41 cellular contexts compared by ENCODE assay signal in genomic region chr3:1692428-1692827, GRCh38.
"Had no signal": no experiment of that assay in that cellular context is flagged by ENCODE, and none has a peak within 500 bp of the region (broad histone marks: within the 10 kb centered on the region; RNA-seq: fewer than 3 reads in every experiment).

No MANE protein-coding gene starts in this region.

- H3K9me3 ChIP-seq: adrenal gland, ascending aorta, body of pancreas had no signal

- H3K4me1 Mint-ChIP-seq: activated naive CD4-positive, alpha-beta T cell treated with anti-CD3 and anti-CD28 coated beads, Interleukin-2, amount 10 ng/mL, durations not matched to agents 7 days and 5 days; activated naive CD4-positive, alpha-beta T cell treated with anti-CD3 and anti-CD28 coated beads, Interleukin-2, amount 50 U/mL, for 24 hours; activated naive CD8-positive, alpha-beta T cell treated with anti-CD3 and anti-CD28 coated beads for 36 hours; activated naive CD8-positive, alpha-beta T cell treated with anti-CD3 and anti-CD28 coated beads, Interleukin-2, amount 10 ng/mL, durations not matched to agents 7 days and 5 days; activated naive CD8-positive, alpha-beta T cell treated with anti-CD3 and anti-CD28 coated beads, Interleukin-2, amount 50 U/mL, for 24 hours; activated T-helper 17 cell treated with anti-CD3 and anti-CD28 coated beads, Interleukin-2, amount 50 U/mL, for 72 hours; brain; central memory CD8-positive, alpha-beta T cell had no signal

- H3K36me3 Mint-ChIP-seq: activated naive CD4-positive, alpha-beta T cell treated with anti-CD3 and anti-CD28 coated beads, Interleukin-2, amount 10 ng/mL, durations not matched to agents 7 days and 5 days; activated naive CD4-positive, alpha-beta T cell treated with anti-CD3 and anti-CD28 coated beads, Interleukin-2, amount 50 U/mL, for 24 hours; activated naive CD4-positive, alpha-beta T cell treated with anti-CD3 and anti-CD28 coated beads, Interleukin-2, amount 50 U/mL, for 72 hours; activated naive CD8-positive, alpha-beta T cell; activated naive CD8-positive, alpha-beta T cell treated with anti-CD3 and anti-CD28 coated beads for 36 hours; activated naive CD8-positive, alpha-beta T cell treated with anti-CD3 and anti-CD28 coated beads, Interleukin-2, amount 10 ng/mL, durations not matched to agents 7 days and 5 days; brain had no signal

- H3K9me3 Mint-ChIP-seq: activated naive CD4-positive, alpha-beta T cell treated with anti-CD3 and anti-CD28 coated beads, Interleukin-2, amount 10 ng/mL, durations not matched to agents 7 days and 5 days; activated T-helper 1 cell treated with anti-CD3 and anti-CD28 coated beads, Interleukin-12 subunit alpha, Interleukin-12 subunit beta, Interleukin-2, Interleukin-4 antibody, amounts not matched to agents 30 ng/mL and 10 ng/mL and 1 ng/mL, durations not matched to agents 14 hours and 24 hours and 36 hours had no signal

- DNase-seq: activated effector memory CD4-positive, alpha-beta T cell treated with anti-CD3 and anti-CD28 coated beads, Interleukin-2, amount 50 U/mL, for 16 hours; activated effector memory CD4-positive, alpha-beta T cell treated with Interleukin-2 at 50 U/mL for 16 hours; activated gamma-delta T cell; activated gamma-delta T cell treated with Interleukin-2 at 50 U/mL for 16 hours; activated naive CD4-positive, alpha-beta T cell; activated naive CD4-positive, alpha-beta T cell treated with anti-CD3 and anti-CD28 coated beads for 36 hours; activated naive CD4-positive, alpha-beta T cell treated with anti-CD3 and anti-CD28 coated beads, Interleukin-2, amount 10 ng/mL, durations not matched to agents 7 days and 5 days; activated naive CD4-positive, alpha-beta T cell treated with anti-CD3 and anti-CD28 coated beads, Interleukin-2, amount 50 U/mL, for 16 hours; activated naive CD4-positive, alpha-beta T cell treated with Interleukin-2 at 50 U/mL for 16 hours; activated naive CD8-positive, alpha-beta T cell treated with anti-CD3 and anti-CD28 coated beads for 36 hours; activated naive CD8-positive, alpha-beta T cell treated with anti-CD3 and anti-CD28 coated beads, Interleukin-2, amount 10 ng/mL, durations not matched to agents 7 days and 5 days; activated naive CD8-positive, alpha-beta T cell treated with anti-CD3 and anti-CD28 coated beads, Interleukin-2, amount 50 U/mL, for 24 hours; activated T-cell treated with anti-CD3 and anti-CD28 coated beads for 4 hours; activated T-cell treated with anti-CD3 and anti-CD28 coated beads, Interleukin-2, amount 50 U/mL, for 1 hour; activated T-cell treated with anti-CD3 and anti-CD28 coated beads, Interleukin-2, amount 50 U/mL, for 24 hours; activated T-cell treated with anti-CD3 and anti-CD28 coated beads, Interleukin-2, amount 50 U/mL, for 4 hours; activated T-cell treated with anti-CD3 and anti-CD28 coated beads, Interleukin-2, amount 50 U/mL, for 48 hours; activated T-cell treated with anti-CD3 and anti-CD28 coated beads, Interleukin-2, amount 50 U/mL, for 72 hours; adrenal gland; amniotic stem cell; amygdala; anterior cingulate cortex; aorta; body of pancreas; brain microvascular endothelial cell; caudate nucleus; central memory CD4-positive, alpha-beta T cell; cerebellar nuclear complex had no signal

- H3K4me3 ChIP-seq: adrenal gland, ascending aorta, body of pancreas, breast epithelium, cardiac muscle cell had no signal

- FAIRE-seq: astrocyte, bronchial epithelial cell had no signal

- H3K4me3 Mint-ChIP-seq: activated naive CD4-positive, alpha-beta T cell treated with anti-CD3 and anti-CD28 coated beads for 36 hours; activated naive CD4-positive, alpha-beta T cell treated with anti-CD3 and anti-CD28 coated beads, Interleukin-2, amount 10 ng/mL, durations not matched to agents 7 days and 5 days; activated naive CD4-positive, alpha-beta T cell treated with anti-CD3 and anti-CD28 coated beads, Interleukin-2, amount 50 U/mL, for 24 hours; activated naive CD8-positive, alpha-beta T cell; activated naive CD8-positive, alpha-beta T cell treated with anti-CD3 and anti-CD28 coated beads for 36 hours; activated naive CD8-positive, alpha-beta T cell treated with anti-CD3 and anti-CD28 coated beads, Interleukin-2, amount 10 ng/mL, durations not matched to agents 7 days and 5 days; activated naive CD8-positive, alpha-beta T cell treated with anti-CD3 and anti-CD28 coated beads, Interleukin-2, amount 50 U/mL, for 24 hours; activated T-cell treated with anti-CD3 and anti-CD28 coated beads, Interleukin-2, amount 50 U/mL, for 24 hours; activated T-cell treated with anti-CD3 and anti-CD28 coated beads, Interleukin-2, amount 50 U/mL, for 4 hours; activated T-cell treated with anti-CD3 and anti-CD28 coated beads, Interleukin-2, amount 50 U/mL, for 72 hours; activated T-helper 1 cell treated with anti-CD3 and anti-CD28 coated beads, Interleukin-12 subunit alpha, Interleukin-12 subunit beta, Interleukin-2, Interleukin-4 antibody, amounts not matched to agents 30 ng/mL and 10 ng/mL and 1 ng/mL, durations not matched to agents 14 hours and 24 hours and 36 hours; activated T-helper 17 cell treated with anti-CD3 and anti-CD28 coated beads, Interleukin-2, amount 50 U/mL, for 72 hours; brain; central memory CD8-positive, alpha-beta T cell had no signal

- ATAC-seq: activated naive CD4-positive, alpha-beta T cell treated with anti-CD3 and anti-CD28 coated beads, Interleukin-2, amount 50 U/mL, for 72 hours; activated naive CD8-positive, alpha-beta T cell treated with anti-CD3 and anti-CD28 coated beads, Interleukin-2, amount 50 U/mL, for 24 hours; activated T-cell treated with anti-CD3 and anti-CD28 coated beads, Interleukin-2, amount 50 U/mL, for 4 hours; activated T-cell treated with anti-CD3 and anti-CD28 coated beads, Interleukin-2, amount 50 U/mL, for 72 hours; activated T-helper 17 cell treated with anti-CD3 and anti-CD28 coated beads, Interleukin-2, amount 50 U/mL, for 72 hours; body of pancreas had no signal

- H3K4me1 ChIP-seq: adrenal gland, ascending aorta, body of pancreas, breast epithelium had no signal

- H3K27ac ChIP-seq: adrenal gland, ascending aorta, body of pancreas, brain microvascular endothelial cell, breast epithelium, cardiac muscle cell had no signal

- H3K27ac Mint-ChIP-seq: activated naive CD4-positive, alpha-beta T cell treated with anti-CD3 and anti-CD28 coated beads for 36 hours; activated naive CD4-positive, alpha-beta T cell treated with anti-CD3 and anti-CD28 coated beads, Interleukin-2, amount 10 ng/mL, durations not matched to agents 7 days and 5 days; activated naive CD4-positive, alpha-beta T cell treated with anti-CD3 and anti-CD28 coated beads, Interleukin-2, amount 50 U/mL, for 24 hours; activated naive CD4-positive, alpha-beta T cell treated with anti-CD3 and anti-CD28 coated beads, Interleukin-2, amount 50 U/mL, for 72 hours; activated naive CD8-positive, alpha-beta T cell; activated naive CD8-positive, alpha-beta T cell treated with anti-CD3 and anti-CD28 coated beads for 36 hours; activated naive CD8-positive, alpha-beta T cell treated with anti-CD3 and anti-CD28 coated beads, Interleukin-2, amount 10 ng/mL, durations not matched to agents 7 days and 5 days; activated naive CD8-positive, alpha-beta T cell treated with anti-CD3 and anti-CD28 coated beads, Interleukin-2, amount 50 U/mL, for 24 hours; activated T-cell treated with anti-CD3 and anti-CD28 coated beads, Interleukin-2, amount 50 U/mL, for 24 hours; activated T-cell treated with anti-CD3 and anti-CD28 coated beads, Interleukin-2, amount 50 U/mL, for 72 hours; activated T-helper 1 cell treated with anti-CD3 and anti-CD28 coated beads, Interleukin-12 subunit alpha, Interleukin-12 subunit beta, Interleukin-2, Interleukin-4 antibody, amounts not matched to agents 30 ng/mL and 10 ng/mL and 1 ng/mL, durations not matched to agents 14 hours and 24 hours and 36 hours; activated T-helper 17 cell treated with anti-CD3 and anti-CD28 coated beads, Interleukin-2, amount 50 U/mL, for 72 hours; activated T-helper 2 cell treated with anti-CD3 and anti-CD28 coated beads, Interferon-gamma antibody, Interleukin-2, Interleukin-4, amounts not matched to agents 10 μg/mL and 5 μg/mL and 100 μg/mL, durations not matched to agents 14 hours and 24 hours and 36 hours; brain had no signal

- H3K27me3 Mint-ChIP-seq: activated naive CD4-positive, alpha-beta T cell treated with anti-CD3 and anti-CD28 coated beads, Interleukin-2, amount 10 ng/mL, durations not matched to agents 7 days and 5 days; activated naive CD4-positive, alpha-beta T cell treated with anti-CD3 and anti-CD28 coated beads, Interleukin-2, amount 50 U/mL, for 24 hours; activated naive CD8-positive, alpha-beta T cell; activated naive CD8-positive, alpha-beta T cell treated with anti-CD3 and anti-CD28 coated beads for 36 hours; activated naive CD8-positive, alpha-beta T cell treated with anti-CD3 and anti-CD28 coated beads, Interleukin-2, amount 50 U/mL, for 24 hours; activated T-cell treated with anti-CD3 and anti-CD28 coated beads, Interleukin-2, amount 50 U/mL, for 24 hours; activated T-helper 17 cell treated with anti-CD3 and anti-CD28 coated beads, Interleukin-2, amount 50 U/mL, for 72 hours; brain; central memory CD8-positive, alpha-beta T cell had no signal

- H3K27me3 ChIP-seq: adrenal gland, ascending aorta, body of pancreas, brain microvascular endothelial cell, breast epithelium, cardiac muscle cell had no signal

- H3K36me3 ChIP-seq: adrenal gland, ascending aorta, brain microvascular endothelial cell, breast epithelium, cardiac muscle cell had no signal
